ENCODE assay signal across 18 cellular contexts in genomic region chr4:89724716-89725115, GRCh38.
A peak's percentile ranks its signal among the peaks of the same experiment; 100 is the strongest.
DNase-seq lines count a peak whose midpoint lies in the region; ATAC-seq, FAIRE-seq and TF ChIP-seq lines count a peak whose summit lies in the region.
"Had no signal": no experiment of that assay in that cellular context is flagged by ENCODE, and none has a peak within 500 bp of the region (broad histone marks: within the 10 kb centered on the region; RNA-seq: fewer than 3 reads in every experiment).

No MANE protein-coding gene starts in this region.

- no peak overlapping the region for H2AFZ ChIP-seq in astrocyte (ENCODE audit: low read depth, low read length)

- peak overlapping the region; percentile 21 for H3K27ac Mint-ChIP-seq in astrocyte (ENCODE audit: unreplicated experiment)
- H3K27ac Mint-ChIP-seq: mesothelial cell of epicardium, progenitor cell of endocrine pancreas had no signal

- peak; percentile 17 for FAIRE-seq in astrocyte (lab: Jason Lieb, UNC)
- FAIRE-seq: GM12892, TTC549 had no signal

- no peaks in the 10 kb centered on the region for H3K27me3 Mint-ChIP-seq in astrocyte (ENCODE audit: low read depth, unreplicated experiment)
- H3K27me3 Mint-ChIP-seq: progenitor cell of endocrine pancreas had no signal

- H3K9me3 Mint-ChIP-seq in astrocyte (ENCODE audit: unreplicated experiment), result peaks cover 3% of the 10 kb centered on the region

- no peak overlapping the region for H3K9ac ChIP-seq in astrocyte (ENCODE audit: low read length)

- no peaks in the 10 kb centered on the region for H3K4me1 ChIP-seq in astrocyte (ENCODE audit: insufficient read depth, low read length)

- H4K20me1 ChIP-seq in astrocyte (ENCODE audit: insufficient read depth, low read length), result no peaks in the 10 kb centered on the region

- CTCF ChIA-PET in AG04449 (lab: Yijun Ruan, JAX), result no interaction called here

- ATAC-seq in GM21381 (IDR thresholded peaks at IDR 0.05; ENCODE audit: unreplicated experiment), result no peak
- ATAC-seq: esophagus mucosa had no signal

- H3K79me2 ChIP-seq in astrocyte (ENCODE audit: insufficient read depth, low read length), result no peaks in the 10 kb centered on the region

- H3K9me3 ChIP-seq in astrocyte (ENCODE audit: insufficient read depth, low read depth, low read length), result no peaks in the 10 kb centered on the region

- no peaks in the 10 kb centered on the region for H3K36me3 ChIP-seq in astrocyte (ENCODE audit: insufficient read depth, low read length)

- peak overlapping the region; percentile 69 for H3K27ac ChIP-seq in astrocyte (ENCODE audit: low read depth, low read length)
- H3K27ac ChIP-seq: HL-60 had no signal

- DNase-seq in AG04449 (ENCODE audit: low read depth, low spot score) (peak; percentile 80), HS-5 (ENCODE audit: low read depth) (peak; percentile 68), astrocyte (ENCODE audit: low read depth) (peak; percentile 81), hepatic stellate cell (ENCODE audit: low spot score) (peak; percentile 7), C1 segment of cervical spinal cord (lab: John Stamatoyannopoulos, UW) (no peak)
- no peak for DNase-seq in stimulated activated CD4-positive, alpha-beta T cell treated with anti-CD3 and anti-CD28 coated beads, Interleukin-4, amount 100 ng/mL, for 4 hours
- DNase-seq in activated CD4-positive, alpha-beta T cell treated with anti-CD3 and anti-CD28 coated beads for 4 hours, result no peak
- DNase-seq: ACHN; activated naive CD4-positive, alpha-beta T cell; DMS153; SHP77 treated with DMSO at 0.1 percent for 48 hours had no signal

- no peak overlapping the region for H3K4me3 ChIP-seq in AG04449 (ENCODE audit: low read depth, low read length)
- H3K4me3 ChIP-seq in astrocyte (ENCODE audit: insufficient read depth, low read depth, low read length), result no peak overlapping the region

- POLR2A ChIA-PET in AG04449 (lab: Yijun Ruan, JAX), result interaction anchor here (0.6 kb wide), 1 partner anchor 13 kb away, joined by 4 read pairs; no protein-coding TSS in a partner anchor

- H3K4me1 Mint-ChIP-seq in astrocyte (ENCODE audit: low read depth, unreplicated experiment), result peaks cover 7% of the 10 kb centered on the region
- H3K4me1 Mint-ChIP-seq: mesothelial cell of epicardium had no signal

- H3K27me3 ChIP-seq in astrocyte (ENCODE audit: insufficient read depth, low read length), result no peaks in the 10 kb centered on the region

- TF ChIP-seq CTCF in AG04449 (IDR thresholded peaks at IDR 0.05; ENCODE audit: insufficient read depth, low read length, missing control alignments), result no peak
- TF ChIP-seq CTCF in astrocyte (IDR thresholded peaks at IDR 0.05; ENCODE audit: insufficient read depth, low read depth, low read length), result no peak

- peaks cover 2% of the 10 kb centered on the region for H3K36me3 Mint-ChIP-seq in astrocyte (ENCODE audit: low read depth, unreplicated experiment)

- H3K4me2 ChIP-seq in astrocyte (ENCODE audit: low read length), result peak overlapping the region; percentile 58

- no peak overlapping the region for H3K4me3 Mint-ChIP-seq in astrocyte (ENCODE audit: unreplicated experiment)
- H3K4me3 Mint-ChIP-seq: mesothelial cell of epicardium had no signal

Comparison
In these comparisons a context has a peak if more than half of its experiments do, and no peak if none do; other contexts are left out.
1. DNase-seq: peak in AG04449 (single experiment), HS-5 (single experiment), astrocyte (single experiment) and hepatic stellate cell (single experiment); none in stimulated activated CD4-positive, alpha-beta T cell treated with anti-CD3 and anti-CD28 coated beads, Interleukin-4, amount 100 ng/mL, for 4 hours (0 of 2), C1 segment of cervical spinal cord (0 of 14) and activated CD4-positive, alpha-beta T cell treated with anti-CD3 and anti-CD28 coated beads for 4 hours (0 of 2).